Comparison of ENCODE assay signal across 13 cellular contexts in the genomic region with DNA sequence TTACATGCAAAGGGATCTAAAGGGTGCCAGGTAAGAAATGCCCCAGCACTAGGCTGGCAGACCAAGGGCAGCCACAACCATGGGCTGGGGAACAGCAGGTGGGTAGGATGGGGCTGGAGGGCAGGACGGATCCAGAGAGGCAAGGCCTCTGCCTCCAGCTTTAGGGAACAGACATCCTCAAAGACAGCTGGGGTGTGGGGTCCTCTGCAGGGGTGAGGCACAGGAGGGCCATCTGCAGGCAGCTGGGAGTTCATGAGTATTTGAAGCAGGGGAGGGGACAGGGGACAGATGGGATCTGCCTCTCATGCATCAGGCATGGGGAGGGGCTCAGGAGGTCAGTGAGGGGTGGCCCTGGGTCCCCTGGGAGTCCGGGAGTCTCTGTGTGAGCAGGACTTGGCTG. TPM values are rescaled to one million over a fixed set of nuclear protein-coding genes. Genes with fewer than 3 reads are reported as not detected.
DNase-seq lines count a peak whose midpoint lies in the region; ATAC-seq, FAIRE-seq and TF ChIP-seq lines count a peak whose summit lies in the region.
"Had no signal": no experiment of that assay in that cellular context is flagged by ENCODE, and none has a peak within 500 bp of the region (broad histone marks: within the 10 kb centered on the region; RNA-seq: fewer than 3 reads in every experiment).

No MANE protein-coding gene starts in this region.

- in situ Hi-C loops in GM12878 (cut with MboI): no loop called here

- peak overlapping the region; percentile 88 for H3K27ac ChIP-seq in GM12878 (ENCODE audit: control insufficient read depth, insufficient read depth)

- H3K27me3 Mint-ChIP-seq in activated T-cell treated with anti-CD3 and anti-CD28 coated beads, Interleukin-2, amount 50 U/mL, for 72 hours (ENCODE audit: low read depth): no peaks in the 10 kb centered on the region
- no peaks in the 10 kb centered on the region for H3K27me3 Mint-ChIP-seq in stimulated activated naive B cell treated with anti-CD40 and anti-IgM and Interleukin-4, amounts not matched to agents 10 μg/mL and 1 μg/mL and 100 μg/mL, for 72 hours

- FAIRE-seq in GM12878 (lab: Jason Lieb, UNC): no peak
- FAIRE-seq: HTR-8/SVneo had no signal

- no peak overlapping the region for H2AFZ ChIP-seq in GM12878 (ENCODE audit: control insufficient read depth, low read depth, low read length)

- peak overlapping the region; percentile 92 for H3K27ac Mint-ChIP-seq in activated T-cell treated with anti-CD3 and anti-CD28 coated beads, Interleukin-2, amount 50 U/mL, for 72 hours
- H3K27ac Mint-ChIP-seq in stimulated activated naive B cell treated with anti-CD40 and anti-IgM and Interleukin-4, amounts not matched to agents 10 μg/mL and 1 μg/mL and 100 μg/mL, for 72 hours: peak overlapping the region; percentile 91

- no peak for DNase-seq in activated T-cell treated with anti-CD3 and anti-CD28 coated beads, Interleukin-2, amount 50 U/mL, for 72 hours
- DNase-seq in activated T-cell treated with anti-CD3 and anti-CD28 coated beads, Interleukin-2, amount 50 U/mL, for 1 hour: no peak
- DNase-seq in NCI-H524 (lab: John Stamatoyannopoulos, UW): peak; percentile 90 to 98
- DNase-seq in GM12878 (ENCODE audit: low read depth, low spot score): no peak
- DNase-seq in stimulated activated naive B cell treated with anti-CD40 and anti-IgM and Interleukin-4, amounts not matched to agents 10 μg/mL and 1 μg/mL and 100 μg/mL, for 72 hours: no peak
- no peak for DNase-seq in activated effector memory CD4-positive, alpha-beta T cell treated with anti-CD3 and anti-CD28 coated beads, Interleukin-2, amount 50 U/mL, for 16 hours
- DNase-seq in NCI-H1092 (lab: John Stamatoyannopoulos, UW): no peak
- DNase-seq in epidermal melanocyte (ENCODE audit: insufficient read length, low spot score): no peak
- DNase-seq: dermis blood vessel endothelial cell, foreskin melanocyte, NCI-H187 treated with DMSO at 0.1 percent for 48 hours had no signal

- peak in 2 of 3 experiments; percentile 11 to 17; a peak in 2 of 6 replicates for TF ChIP-seq CTCF in GM12878 (IDR thresholded peaks at IDR 0.05 in 2 of 3, conservative IDR thresholded peaks at IDR 0.05 in 1 of 3; ENCODE audit: control insufficient read depth in 2 of 3, extremely low read depth in 1 of 3, insufficient read depth in 1 of 3, low read depth in 3 of 3, low read length in 3 of 3)

- TF ChIP-seq RAD21 in GM12878 (IDR thresholded peaks at IDR 0.05; ENCODE audit: insufficient read depth, low read depth, low read length): no peak

- peak overlapping the region; percentile 92 to 97 for H3K4me3 Mint-ChIP-seq in activated T-cell treated with anti-CD3 and anti-CD28 coated beads, Interleukin-2, amount 50 U/mL, for 72 hours
- H3K4me3 Mint-ChIP-seq in stimulated activated naive B cell treated with anti-CD40 and anti-IgM and Interleukin-4, amounts not matched to agents 10 μg/mL and 1 μg/mL and 100 μg/mL, for 72 hours: peak overlapping the region; percentile 41 to 65

- ATAC-seq in activated T-cell treated with anti-CD3 and anti-CD28 coated beads, Interleukin-2, amount 50 U/mL, for 72 hours (replicated peaks in 1 of 2): no peak
- ATAC-seq in GM12878: no peak
- ATAC-seq in stimulated activated naive B cell treated with anti-CD40 and anti-IgM and Interleukin-4, amounts not matched to agents 10 μg/mL and 1 μg/mL and 100 μg/mL, for 72 hours (replicated peaks): no peak

- CTCF ChIA-PET in GM12878 (lab: Yijun Ruan, JAX): interaction anchor here (0.6 to 4.3 kb wide), 7 partner anchors 31 to 106 kb away, joined by 3 to 31 read pairs (median 3); no protein-coding TSS in a partner anchor

- no peaks in the 10 kb centered on the region for H3K9me3 ChIP-seq in GM12878 (replicated peaks; ENCODE audit: control insufficient read depth, insufficient read depth, low read length)

- peaks cover 89% of the 10 kb centered on the region for H3K4me1 Mint-ChIP-seq in activated T-cell treated with anti-CD3 and anti-CD28 coated beads, Interleukin-2, amount 50 U/mL, for 72 hours (ENCODE audit: low read depth)
- H3K4me1 Mint-ChIP-seq in stimulated activated naive B cell treated with anti-CD40 and anti-IgM and Interleukin-4, amounts not matched to agents 10 μg/mL and 1 μg/mL and 100 μg/mL, for 72 hours: peaks cover 62 to 83% of the 10 kb centered on the region in 2 donors

- no peaks in the 10 kb centered on the region for H3K27me3 ChIP-seq in GM12878 (replicated peaks in 1 of 2; ENCODE audit: control insufficient read depth in 2 of 2, insufficient read depth in 2 of 2, low read length in 1 of 2)

- RAD21 ChIA-PET in GM12878 (lab: Charles Lee; ENCODE audit: unreplicated experiment): interaction anchor here (0.6 to 4.6 kb wide), 6 partner anchors 34 to 112 kb away, joined by 3 to 22 read pairs (median 4); no protein-coding TSS in a partner anchor

- POLR2A ChIA-PET in GM12878 (lab: Charles Lee): interaction anchor here (0.6 to 4.2 kb wide), 4 partner anchors 33 to 388 kb away, joined by 3 to 17 read pairs (median 4); a partner anchor contains a TSS

- H3K4me3 ChIP-seq in GM12878: peak overlapping the region; percentile 81

- peaks cover 55% of the 10 kb centered on the region for H3K79me2 ChIP-seq in GM12878 (ENCODE audit: control insufficient read depth, insufficient read depth, low read length)

- H3K4me2 ChIP-seq in GM12878 (ENCODE audit: control insufficient read depth, insufficient read depth): peak overlapping the region; percentile 93

- SMC1A ChIA-PET in GM12878 (lab: Charles Lee; ENCODE audit: uncharacterized antibody, unreplicated experiment): interaction anchor here (0.6 to 1.6 kb wide), 4 partner anchors 33 to 327 kb away, joined by 3 to 11 read pairs (median 5); no protein-coding TSS in a partner anchor

- peaks cover 0 to 4% of the 10 kb centered on the region in 2 experiments; a peak in 3 of 4 replicates for H3K36me3 ChIP-seq in GM12878 (ENCODE audit: control insufficient read depth in 2 of 2, insufficient read depth in 2 of 2, low read length in 1 of 2)

- 29% methylated on average over 2 of the region's 2 CpGs for WGBS in GM12878 (ENCODE audit: insufficient coverage, insufficient replicate concordance, low lambda C conversion rate, missing lambda C conversion rate)

- no peak for TF ChIP-seq POLR2A in GM12878 (IDR thresholded peaks at IDR 0.05; ENCODE audit: low read depth, low read length)

- peaks cover 2 to 4% of the 10 kb centered on the region in 2 donors for H3K36me3 Mint-ChIP-seq in activated T-cell treated with anti-CD3 and anti-CD28 coated beads, Interleukin-2, amount 50 U/mL, for 72 hours (ENCODE audit: insufficient read depth in 2 of 2)
- H3K36me3 Mint-ChIP-seq in stimulated activated naive B cell treated with anti-CD40 and anti-IgM and Interleukin-4, amounts not matched to agents 10 μg/mL and 1 μg/mL and 100 μg/mL, for 72 hours: peaks cover 5 to 13% of the 10 kb centered on the region in 2 donors

- TF ChIP-seq EP300 in GM12878 (IDR thresholded peaks at IDR 0.05; ENCODE audit: borderline replicate concordance in 1 of 2, control insufficient read depth in 1 of 2, low read depth in 2 of 2, low read length in 2 of 2): 0 out of 4 replicates have a peak, but pooled peaks of 1 of the 2 experiments have one; percentile 2

- peaks cover 63% of the 10 kb centered on the region for H3K4me1 ChIP-seq in GM12878 (ENCODE audit: control insufficient read depth, insufficient read depth, low read length)

- no peaks in the 10 kb centered on the region for H3K9me3 Mint-ChIP-seq in activated T-cell treated with anti-CD3 and anti-CD28 coated beads, Interleukin-2, amount 50 U/mL, for 72 hours
- H3K9me3 Mint-ChIP-seq in stimulated activated naive B cell treated with anti-CD40 and anti-IgM and Interleukin-4, amounts not matched to agents 10 μg/mL and 1 μg/mL and 100 μg/mL, for 72 hours: no peaks in the 10 kb centered on the region

- intact Hi-C loops in GM12878 (cut with micrococcal nuclease; ENCODE audit: unreplicated experiment): loop anchor here (2.0 kb wide), 1 partner anchor 34 kb away; no protein-coding TSS in a partner anchor

- no peaks in the 10 kb centered on the region for H4K20me1 ChIP-seq in GM12878 (ENCODE audit: control insufficient read depth, insufficient read depth)

- peak overlapping the region; percentile 93 for H3K9ac ChIP-seq in GM12878 (ENCODE audit: control insufficient read depth, insufficient read depth, low read length)

- no TSS peak for BruUV-seq in GM12878 (replicated peaks; lab: Mats Ljungman, UMichigan)

RNA-seq across cellular contexts. Expression of a gene that starts 3.9 kb away (rescaled TPM):
- total RNA-seq in activated T-cell treated with anti-CD3 and anti-CD28 coated beads, Interleukin-2, amount 50 U/mL, for 72 hours: 10 to 100 TPM; 53.1 to 56.8 TPM
- total RNA-seq in GM12878 (2013; cell fraction: nucleolus; rRNA removed): 27.9 and 29.6 TPM in 2 replicates
- 61.6 and 65.6 TPM in 2 replicates for total RNA-seq in GM12878 (2014; rRNA removed)
- total RNA-seq in GM12878 (2014; rRNA removed; fragmentation: Illumina TruSeq; extraction: Trizol): 26.9 and 29.8 TPM in 2 replicates
- total RNA-seq in GM12878 (2021): 37.6 and 39.8 TPM in 2 replicates
- 15.3 TPM for polyA plus RNA-seq in GM12878 (2011; ENCODE audit: low read depth)
- 60.0 and 92.0 TPM in 2 replicates for polyA plus RNA-seq in GM12878 (2011; rRNA removed)
- 129 and 170 TPM in 2 replicates for polyA plus RNA-seq in GM12878 (2011; cell fraction: cytosol; rRNA removed)
- 83.1 and 109 TPM in 2 replicates for polyA plus RNA-seq in GM12878 (2011; cell fraction: nucleus; rRNA removed)
- polyA plus RNA-seq in GM12878 (2012): 25.7 and 33.6 TPM in 2 replicates
- polyA plus RNA-seq in GM12878 (2014; fragmentation: Illumina TruSeq; extraction: Trizol): 5.4 and 14.1 TPM in 2 replicates
- 10 to 100 TPM in 1 of 2 experiments, 1 to 10 TPM in 1; 2.5 to 15.1 TPM for polyA plus RNA-seq in GM12878 (2014; fragmentation: Nextera tagmentation; extraction: Ambion mirVana)
- polyA plus RNA-seq in GM12878 (2014; rRNA removed): 72.4 and 79.6 TPM in 2 replicates
- polyA plus RNA-seq in GM12878 (2016; fragmentation: Nextera tagmentation; extraction: Ambion mirVana): 10 to 100 TPM; 30.9 to 31.3 TPM
- 46.4 and 91.1 TPM in 2 replicates for polyA minus RNA-seq in GM12878 (2011; rRNA and poly(A)+ RNA removed)
- polyA minus RNA-seq in GM12878 (2011; cell fraction: cytosol; rRNA and poly(A)+ RNA removed): 31.3 and 42.8 TPM in 2 replicates
- polyA minus RNA-seq in GM12878 (2011; cell fraction: nucleus; rRNA and poly(A)+ RNA removed): 11.1 and 14.0 TPM in 2 replicates
- total RNA-seq: dermis blood vessel endothelial cell, osteocyte had no signal

RNA-seq across cellular contexts. Expression of a gene that starts 33.7 kb away (rescaled TPM):
- 10 to 100 TPM; 65.7 to 70.0 TPM for total RNA-seq in activated T-cell treated with anti-CD3 and anti-CD28 coated beads, Interleukin-2, amount 50 U/mL, for 72 hours
- 9.7 and 10.4 TPM in 2 replicates for total RNA-seq in GM12878 (2013; cell fraction: nucleolus; rRNA removed)
- total RNA-seq in GM12878 (2014; rRNA removed): 40.8 and 41.6 TPM in 2 replicates
- 12.0 and 13.3 TPM in 2 replicates for total RNA-seq in GM12878 (2014; rRNA removed; fragmentation: Illumina TruSeq; extraction: Trizol)
- 21.6 and 21.8 TPM in 2 replicates for total RNA-seq in GM12878 (2021)
- 4.0 TPM for polyA plus RNA-seq in GM12878 (2011; ENCODE audit: low read depth)
- polyA plus RNA-seq in GM12878 (2011; rRNA removed): 8.6 and 18.3 TPM in 2 replicates
- 34.4 and 49.8 TPM in 2 replicates for polyA plus RNA-seq in GM12878 (2011; cell fraction: cytosol; rRNA removed)
- polyA plus RNA-seq in GM12878 (2011; cell fraction: nucleus; rRNA removed): 47.7 and 53.9 TPM in 2 replicates
- polyA plus RNA-seq in GM12878 (2012): 11.9 and 12.2 TPM in 2 replicates
- 0.49 and 6.3 TPM in 2 replicates for polyA plus RNA-seq in GM12878 (2014; fragmentation: Illumina TruSeq; extraction: Trizol)
- 1 to 10 TPM in 1 of 2 experiments, under 1 TPM in 1; 0.61 to 3.3 TPM for polyA plus RNA-seq in GM12878 (2014; fragmentation: Nextera tagmentation; extraction: Ambion mirVana)
- polyA plus RNA-seq in GM12878 (2014; rRNA removed): 38.8 and 44.1 TPM in 2 replicates
- 10 to 100 TPM; 23.3 to 27.7 TPM for polyA plus RNA-seq in GM12878 (2016; fragmentation: Nextera tagmentation; extraction: Ambion mirVana)
- polyA minus RNA-seq in GM12878 (2011; rRNA and poly(A)+ RNA removed): 7.7 and 10.7 TPM in 2 replicates
- polyA minus RNA-seq in GM12878 (2011; cell fraction: cytosol; rRNA and poly(A)+ RNA removed): 6.0 and 6.9 TPM in 2 replicates
- 6.8 and 12.7 TPM in 2 replicates for polyA minus RNA-seq in GM12878 (2011; cell fraction: nucleus; rRNA and poly(A)+ RNA removed)

Comparison
In these comparisons a context has a peak if more than half of its experiments do, and no peak if none do; other contexts are left out.
1. DNase-seq: peak in NCI-H524 (2 of 2); none in activated T-cell treated with anti-CD3 and anti-CD28 coated beads, Interleukin-2, amount 50 U/mL, for 72 hours (0 of 2), activated T-cell treated with anti-CD3 and anti-CD28 coated beads, Interleukin-2, amount 50 U/mL, for 1 hour (single experiment), GM12878 (single experiment), stimulated activated naive B cell treated with anti-CD40 and anti-IgM and Interleukin-4, amounts not matched to agents 10 μg/mL and 1 μg/mL and 100 μg/mL, for 72 hours (single experiment), activated effector memory CD4-positive, alpha-beta T cell treated with anti-CD3 and anti-CD28 coated beads, Interleukin-2, amount 50 U/mL, for 16 hours (single experiment), NCI-H1092 (single experiment) and epidermal melanocyte (single experiment).